ENCODE assay signal across 1 cellular context in genomic region chr5:93596310-93596675, GRCh38.
TF ChIP-seq lines count a peak whose summit lies in the region.

No MANE protein-coding gene starts in this region.

TF ChIP-seq in HepG2, 621 proteins besides CTCF, POLR2A, EP300 and RAD21:
- TF ChIP-seq HNF1A (IDR thresholded peaks at IDR 0.05; ENCODE audit: low read depth): no peak
- TF ChIP-seq HNF1A (CRISPR knock-in tag; IDR thresholded peaks at IDR 0.05; ENCODE audit: borderline replicate concordance): no peak
- TF ChIP-seq SMAD1 (CRISPR knock-in tag; IDR thresholded peaks at IDR 0.05; ENCODE audit: borderline replicate concordance, low read depth): no peak
- TF ChIP-seq RAD51 (IDR thresholded peaks at IDR 0.05; ENCODE audit: borderline replicate concordance): no peak
- no peak for TF ChIP-seq ZMYM3 (CRISPR knock-in tag; IDR thresholded peaks at IDR 0.05)
- TF ChIP-seq, protein P1, sequence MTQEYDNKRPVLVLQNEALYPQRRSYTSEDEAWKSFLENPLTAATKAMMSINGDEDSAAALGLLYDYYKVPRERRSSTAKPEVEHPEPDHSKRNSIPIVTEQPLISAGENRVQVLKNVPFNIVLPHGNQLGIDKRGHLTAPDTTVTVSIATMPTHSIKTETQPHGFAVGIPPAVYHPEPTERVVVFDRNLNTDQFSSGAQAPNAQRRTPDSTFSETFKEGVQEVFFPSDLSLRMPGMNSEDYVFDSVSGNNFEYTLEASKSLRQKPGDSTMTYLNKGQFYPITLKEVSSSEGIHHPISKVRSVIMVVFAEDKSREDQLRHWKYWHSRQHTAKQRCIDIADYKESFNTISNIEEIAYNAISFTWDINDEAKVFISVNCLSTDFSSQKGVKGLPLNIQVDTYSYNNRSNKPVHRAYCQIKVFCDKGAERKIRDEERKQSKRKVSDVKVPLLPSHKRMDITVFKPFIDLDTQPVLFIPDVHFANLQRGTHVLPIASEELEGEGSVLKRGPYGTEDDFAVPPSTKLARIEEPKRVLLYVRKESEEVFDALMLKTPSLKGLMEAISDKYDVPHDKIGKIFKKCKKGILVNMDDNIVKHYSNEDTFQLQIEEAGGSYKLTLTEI (CRISPR knock-in tag; conservative IDR thresholded peaks at IDR 0.05): no peak
- TF ChIP-seq HOXA3 (CRISPR knock-in tag; IDR thresholded peaks at IDR 0.05): no peak
- no peak for TF ChIP-seq FOXA3 (CRISPR knock-in tag; IDR thresholded peaks at IDR 0.05)
- TF ChIP-seq GLMP (CRISPR knock-in tag; IDR thresholded peaks at IDR 0.05; ENCODE audit: borderline replicate concordance): no peak
- no peak for TF ChIP-seq ZNF496 (CRISPR knock-in tag; IDR thresholded peaks at IDR 0.05; ENCODE audit: insufficient replicate concordance)
- no peak for TF ChIP-seq FOSL2 (CRISPR knock-in tag; IDR thresholded peaks at IDR 0.05)
- TF ChIP-seq, protein P2, sequence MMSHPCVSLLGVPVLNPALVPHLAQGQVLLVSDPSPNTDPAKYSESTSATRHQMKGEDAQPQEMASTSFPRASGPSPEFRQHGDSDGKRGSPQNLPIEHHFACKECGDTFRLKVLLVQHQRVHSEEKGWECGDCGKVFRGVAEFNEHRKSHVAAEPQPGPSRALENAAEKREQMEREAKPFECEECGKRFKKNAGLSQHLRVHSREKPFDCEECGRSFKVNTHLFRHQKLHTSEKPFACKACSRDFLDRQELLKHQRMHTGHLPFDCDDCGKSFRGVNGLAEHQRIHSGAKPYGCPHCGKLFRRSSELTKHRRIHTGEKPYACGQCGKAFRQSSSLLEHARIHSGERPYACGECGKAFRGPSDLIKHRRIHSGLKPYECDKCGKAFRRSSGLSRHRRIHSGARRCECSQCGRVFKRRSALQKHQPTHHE (CRISPR knock-in tag; IDR thresholded peaks at IDR 0.05; ENCODE audit: borderline replicate concordance): no peak
- TF ChIP-seq TCF12 (IDR thresholded peaks at IDR 0.05): no peak
- no peak for TF ChIP-seq TCF12 (CRISPR knock-in tag; IDR thresholded peaks at IDR 0.05)
- no peak for TF ChIP-seq SALL2 (CRISPR knock-in tag; IDR thresholded peaks at IDR 0.05)
TF ChIP-seq in HepG2: peak in this region for 0.
